Comparison of ENCODE assay signal across 15 cellular contexts in the genomic region with DNA sequence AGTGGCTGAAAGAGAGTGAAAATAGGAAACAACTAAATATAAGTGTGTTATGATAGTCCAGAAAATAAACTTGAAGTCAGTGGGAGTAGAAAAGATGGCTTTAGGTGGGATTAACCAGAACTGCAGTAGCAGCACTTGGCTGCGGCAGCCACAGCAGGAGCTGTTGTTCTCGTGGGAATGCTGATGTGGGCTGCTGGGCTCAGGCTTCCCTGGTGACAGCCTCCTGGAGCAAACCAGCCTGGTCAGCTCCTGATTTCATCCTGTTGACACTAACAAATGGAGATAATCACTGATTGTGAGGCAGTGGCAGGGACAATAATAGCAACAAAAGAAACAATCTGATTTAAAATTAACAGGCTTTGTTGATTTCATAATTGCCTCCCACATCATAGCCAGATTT.
DNase-seq lines count a peak whose midpoint lies in the region; ATAC-seq and TF ChIP-seq lines count a peak whose summit lies in the region.
"Had no signal": no experiment of that assay in that cellular context is flagged by ENCODE, and none has a peak within 500 bp of the region (broad histone marks: within the 10 kb centered on the region; RNA-seq: fewer than 3 reads in every experiment).

No MANE protein-coding gene starts in this region.

- H3K27me3 Mint-ChIP-seq in GM23338 (ENCODE audit: insufficient read depth, low read depth, poor library complexity) = peaks cover 8% of the 10 kb centered on the region
- H3K27me3 Mint-ChIP-seq in WTC11 (ENCODE audit: low read depth) = no peaks in the 10 kb centered on the region
- no peaks in the 10 kb centered on the region for H3K27me3 Mint-ChIP-seq in activated naive CD4-positive, alpha-beta T cell treated with anti-CD3 and anti-CD28 coated beads, Interleukin-2, amount 10 ng/mL, durations not matched to agents 7 days and 5 days

- H3K36me3 ChIP-seq in GM23338 (ENCODE audit: insufficient read depth) = no peaks in the 10 kb centered on the region
- H3K36me3 ChIP-seq: ascending aorta had no signal

- H3K27me3 ChIP-seq in GM23338 (ENCODE audit: insufficient read depth) = no peaks in the 10 kb centered on the region
- no peaks in the 10 kb centered on the region for H3K27me3 ChIP-seq in right cardiac atrium (ENCODE audit: control insufficient read depth, insufficient read depth)
- H3K27me3 ChIP-seq: ascending aorta had no signal

- H3K79me2 ChIP-seq in GM23338 (replicated peaks; ENCODE audit: insufficient read depth) = peaks cover 63% of the 10 kb centered on the region

- no peaks in the 10 kb centered on the region for H3K9me2 ChIP-seq in GM23338 (ENCODE audit: insufficient read depth)

- no peak overlapping the region for H3K27ac Mint-ChIP-seq in GM23338
- H3K27ac Mint-ChIP-seq in WTC11 = peak overlapping the region; percentile 59
- no peak overlapping the region for H3K27ac Mint-ChIP-seq in activated naive CD4-positive, alpha-beta T cell treated with anti-CD3 and anti-CD28 coated beads, Interleukin-2, amount 10 ng/mL, durations not matched to agents 7 days and 5 days

- H3K4me3 ChIP-seq in GM23338 (no peak overlapping the region), right cardiac atrium (ENCODE audit: low read length) (no peak overlapping the region)
- H3K4me3 ChIP-seq: ascending aorta had no signal

- H3F3A ChIP-seq in GM23338 (replicated peaks; ENCODE audit: low read depth) = no peaks in the 10 kb centered on the region

- POLR2A ChIA-PET in WTC11 (lab: Charles Lee) = no interaction called here

- H3K4me2 ChIP-seq in GM23338 = peak overlapping the region; percentile 28; the same call in 1 of the 2 replicates

- no peaks in the 10 kb centered on the region for H3K9me3 ChIP-seq in right cardiac atrium (ENCODE audit: control insufficient read depth, low read length)
- H3K9me3 ChIP-seq: ascending aorta had no signal

- H3K4me1 ChIP-seq in GM23338 (ENCODE audit: insufficient read depth) (peaks cover 49% of the 10 kb centered on the region), right cardiac atrium (ENCODE audit: control insufficient read depth, insufficient read depth, low read length) (peaks cover 25% of the 10 kb centered on the region)

- peaks cover 14% of the 10 kb centered on the region; the same call in 1 of the 2 replicates for H4K20me1 ChIP-seq in GM23338 (replicated peaks; ENCODE audit: insufficient read depth)

- H3K9me3 Mint-ChIP-seq in GM23338 = peaks cover 7% of the 10 kb centered on the region
- H3K9me3 Mint-ChIP-seq in WTC11 = no peaks in the 10 kb centered on the region
- no peaks in the 10 kb centered on the region for H3K9me3 Mint-ChIP-seq in activated naive CD4-positive, alpha-beta T cell treated with anti-CD3 and anti-CD28 coated beads, Interleukin-2, amount 10 ng/mL, durations not matched to agents 7 days and 5 days
- H3K9me3 Mint-ChIP-seq: activated T-cell treated with anti-CD3 and anti-CD28 coated beads, Interleukin-2, amount 50 U/mL, for 4 hours had no signal

- H3K27ac ChIP-seq in GM23338 (ENCODE audit: low read depth) (peak overlapping the region; percentile 37; the same call in 1 of the 2 replicates), right cardiac atrium (ENCODE audit: low read length) (no peak overlapping the region)
- H3K27ac ChIP-seq: ascending aorta had no signal

- ATAC-seq in GM23338 (peak; percentile 85), WTC11 (peak; percentile 81), right cardiac atrium (peak; percentile 71 to 83)
- ATAC-seq: activated CD4-positive, CD25-positive, alpha-beta regulatory T cell treated with anti-CD3 and anti-CD28 coated beads, Interleukin-2, amount 50 U/mL, for 24 hours; activated T-cell treated with anti-CD3 and anti-CD28 coated beads, Interleukin-2, amount 50 U/mL, for 4 hours had no signal

- peaks cover 53% of the 10 kb centered on the region for H3K4me1 Mint-ChIP-seq in GM23338
- H3K4me1 Mint-ChIP-seq in WTC11 = peaks cover 67% of the 10 kb centered on the region
- H3K4me1 Mint-ChIP-seq in activated naive CD4-positive, alpha-beta T cell treated with anti-CD3 and anti-CD28 coated beads, Interleukin-2, amount 10 ng/mL, durations not matched to agents 7 days and 5 days = peaks cover 8% of the 10 kb centered on the region

- no peak for TF ChIP-seq CTCF in GM23338 (conservative IDR thresholded peaks at IDR 0.05; ENCODE audit: low read depth in 2 of 2)
- no peak for TF ChIP-seq CTCF in WTC11 (IDR thresholded peaks at IDR 0.05)
- TF ChIP-seq CTCF in GM20000 (IDR thresholded peaks at IDR 0.05; ENCODE audit: extremely low read depth, missing control alignments) = no peak

- DNase-seq in GM23338 (ENCODE audit: low spot score) = peak; percentile 49
- DNase-seq in WTC11 (ENCODE audit: low spot score) = no peak
- peak in 2 of 3 donors; percentile 74 to 77 for DNase-seq in right cardiac atrium
- peak; percentile 86 for DNase-seq in pons (ENCODE audit: low spot score)
- DNase-seq in activated naive CD4-positive, alpha-beta T cell treated with anti-CD3 and anti-CD28 coated beads, Interleukin-2, amount 10 ng/mL, durations not matched to agents 7 days and 5 days = no peak
- no peak for DNase-seq in OCI-M1 (lab: John Stamatoyannopoulos, UW)
- no peak for DNase-seq in NCI-H2196 (lab: John Stamatoyannopoulos, UW; ENCODE audit: unreplicated experiment)
- no peak for DNase-seq in GM20000 (ENCODE audit: low spot score)
- DNase-seq: activated T-cell treated with anti-CD3 and anti-CD28 coated beads, Interleukin-2, amount 50 U/mL, for 4 hours; DMS 273 treated with DMSO at 0.1 percent for 48 hours; HCEC 1CT; small intestine; trophoblast cell had no signal

- H3K4me3 Mint-ChIP-seq in GM23338 (no peak overlapping the region; the same call in 2 of the 3 replicates), WTC11 (no peak overlapping the region)
- H3K4me3 Mint-ChIP-seq in activated naive CD4-positive, alpha-beta T cell treated with anti-CD3 and anti-CD28 coated beads, Interleukin-2, amount 10 ng/mL, durations not matched to agents 7 days and 5 days = no peak overlapping the region
- H3K4me3 Mint-ChIP-seq: activated T-cell treated with anti-CD3 and anti-CD28 coated beads, Interleukin-2, amount 50 U/mL, for 4 hours had no signal

- H2AFZ ChIP-seq in GM23338 = no peak overlapping the region

- CTCF ChIA-PET in WTC11 (lab: Charles Lee) = interaction anchor here (1.0 to 1.5 kb wide), 2 partner anchors 10 to 93 kb away, joined by 3 read pairs; no protein-coding TSS in a partner anchor
- CTCF ChIA-PET in activated naive CD4-positive, alpha-beta T cell treated with anti-CD3 and anti-CD28 coated beads, Interleukin-2, amount 10 ng/mL, durations not matched to agents 7 days and 5 days (lab: Charles Lee) = no interaction called here

- intact Hi-C loops in right cardiac atrium (cut with DNase I) = no loop called here

- H3K36me3 Mint-ChIP-seq in GM23338 (ENCODE audit: low read depth) (peaks cover 4% of the 10 kb centered on the region; the same call in 2 of the 3 replicates), WTC11 (no peaks in the 10 kb centered on the region)
- H3K36me3 Mint-ChIP-seq in activated naive CD4-positive, alpha-beta T cell treated with anti-CD3 and anti-CD28 coated beads, Interleukin-2, amount 10 ng/mL, durations not matched to agents 7 days and 5 days = peaks cover 2% of the 10 kb centered on the region

- 23% methylated on average over 2 of the region's 2 CpGs for WGBS in right cardiac atrium

TF ChIP-seq in GM23338, 12 proteins besides CTCF, POLR2A, EP300 and RAD21:
- TF ChIP-seq ZNF114 (CRISPR knock-in tag; IDR thresholded peaks at IDR 0.05) (no peak), CREB1 (CRISPR knock-in tag; IDR thresholded peaks at IDR 0.05; ENCODE audit: low read depth) (no peak), EZH2 (IDR thresholded peaks at IDR 0.05; ENCODE audit: low read depth, unreplicated experiment) (no peak)

TF ChIP-seq in WTC11, 78 proteins besides CTCF, POLR2A, EP300 and RAD21 (continues in another document):
- TF ChIP-seq ZNF219 (CRISPR knock-in tag; IDR thresholded peaks at IDR 0.05; ENCODE audit: borderline replicate concordance) = no peak
- TF ChIP-seq, protein P1, sequence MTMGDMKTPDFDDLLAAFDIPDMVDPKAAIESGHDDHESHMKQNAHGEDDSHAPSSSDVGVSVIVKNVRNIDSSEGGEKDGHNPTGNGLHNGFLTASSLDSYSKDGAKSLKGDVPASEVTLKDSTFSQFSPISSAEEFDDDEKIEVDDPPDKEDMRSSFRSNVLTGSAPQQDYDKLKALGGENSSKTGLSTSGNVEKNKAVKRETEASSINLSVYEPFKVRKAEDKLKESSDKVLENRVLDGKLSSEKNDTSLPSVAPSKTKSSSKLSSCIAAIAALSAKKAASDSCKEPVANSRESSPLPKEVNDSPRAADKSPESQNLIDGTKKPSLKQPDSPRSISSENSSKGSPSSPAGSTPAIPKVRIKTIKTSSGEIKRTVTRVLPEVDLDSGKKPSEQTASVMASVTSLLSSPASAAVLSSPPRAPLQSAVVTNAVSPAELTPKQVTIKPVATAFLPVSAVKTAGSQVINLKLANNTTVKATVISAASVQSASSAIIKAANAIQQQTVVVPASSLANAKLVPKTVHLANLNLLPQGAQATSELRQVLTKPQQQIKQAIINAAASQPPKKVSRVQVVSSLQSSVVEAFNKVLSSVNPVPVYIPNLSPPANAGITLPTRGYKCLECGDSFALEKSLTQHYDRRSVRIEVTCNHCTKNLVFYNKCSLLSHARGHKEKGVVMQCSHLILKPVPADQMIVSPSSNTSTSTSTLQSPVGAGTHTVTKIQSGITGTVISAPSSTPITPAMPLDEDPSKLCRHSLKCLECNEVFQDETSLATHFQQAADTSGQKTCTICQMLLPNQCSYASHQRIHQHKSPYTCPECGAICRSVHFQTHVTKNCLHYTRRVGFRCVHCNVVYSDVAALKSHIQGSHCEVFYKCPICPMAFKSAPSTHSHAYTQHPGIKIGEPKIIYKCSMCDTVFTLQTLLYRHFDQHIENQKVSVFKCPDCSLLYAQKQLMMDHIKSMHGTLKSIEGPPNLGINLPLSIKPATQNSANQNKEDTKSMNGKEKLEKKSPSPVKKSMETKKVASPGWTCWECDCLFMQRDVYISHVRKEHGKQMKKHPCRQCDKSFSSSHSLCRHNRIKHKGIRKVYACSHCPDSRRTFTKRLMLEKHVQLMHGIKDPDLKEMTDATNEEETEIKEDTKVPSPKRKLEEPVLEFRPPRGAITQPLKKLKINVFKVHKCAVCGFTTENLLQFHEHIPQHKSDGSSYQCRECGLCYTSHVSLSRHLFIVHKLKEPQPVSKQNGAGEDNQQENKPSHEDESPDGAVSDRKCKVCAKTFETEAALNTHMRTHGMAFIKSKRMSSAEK (CRISPR knock-in tag; IDR thresholded peaks at IDR 0.05; ENCODE audit: borderline replicate concordance) = no peak

Comparison
In these comparisons a context has a peak if more than half of its experiments do, and no peak if none do; other contexts are left out.
1. DNase-seq: peak in GM23338 (single experiment), right cardiac atrium (2 of 3) and pons (single experiment); none in WTC11 (single experiment), activated naive CD4-positive, alpha-beta T cell treated with anti-CD3 and anti-CD28 coated beads, Interleukin-2, amount 10 ng/mL, durations not matched to agents 7 days and 5 days (single experiment), OCI-M1 (single experiment), NCI-H2196 (single experiment) and GM20000 (single experiment).
2. Peak in every context shown above with its lines, with median percentiles within 50 percentile points of each other: ATAC-seq.